Comparison of ENCODE assay signal across 8 cellular contexts in genomic region chr2:111905990-111906735, GRCh38. TPM values are rescaled to one million over a fixed set of nuclear protein-coding genes. Genes with fewer than 3 reads are reported as not detected.
A peak's percentile ranks its signal among the peaks of the same experiment; 100 is the strongest.
DNase-seq lines count a peak whose midpoint lies in the region; ATAC-seq and TF ChIP-seq lines count a peak whose summit lies in the region.

No MANE protein-coding gene starts in this region.

- dilution Hi-C loops in mammary epithelial cell (cut with HindIII; ENCODE audit: low sequenced_read_pairs): no loop called here

- BruUV-seq in mammary epithelial cell (replicated peaks; lab: Mats Ljungman, UMichigan): no TSS peak

- no peak overlapping the region; the same call in 1 of the 2 replicates for H3K4me3 ChIP-seq in DOHH2 (ENCODE audit: low read length)
- H3K4me3 ChIP-seq in mammary epithelial cell (replicated peaks in 1 of 3; ENCODE audit: insufficient read depth in 1 of 3, low read depth in 2 of 3, low read length in 3 of 3): no peak overlapping the region
- no peak overlapping the region for H3K4me3 ChIP-seq in mucosa of rectum (ENCODE audit: low read length in 2 of 2)

- no peaks in the 10 kb centered on the region for H3K9me2 ChIP-seq in DOHH2 (replicated peaks; ENCODE audit: control insufficient read depth, low read length)

- H3K79me2 ChIP-seq in DOHH2 (ENCODE audit: control insufficient read depth, low read length): no peaks in the 10 kb centered on the region
- H3K79me2 ChIP-seq in mammary epithelial cell (ENCODE audit: insufficient read depth, low read length): no peaks in the 10 kb centered on the region

- no peaks in the 10 kb centered on the region for H3F3A ChIP-seq in DOHH2 (ENCODE audit: control insufficient read depth, insufficient read depth)

- H3K27ac ChIP-seq in DOHH2 (ENCODE audit: low read depth, low read length): no peak overlapping the region
- no peak overlapping the region for H3K27ac ChIP-seq in mammary epithelial cell (ENCODE audit: insufficient read depth, low read depth, low read length)
- peak overlapping the region; percentile 26 to 64 for H3K27ac ChIP-seq in mucosa of rectum (ENCODE audit: low read depth in 2 of 2, low read length in 2 of 2)

- H3K4me2 ChIP-seq in DOHH2 (ENCODE audit: low read length) (peak overlapping the region; percentile 32), mammary epithelial cell (ENCODE audit: insufficient read depth, low read depth, low read length) (no peak overlapping the region)

- CTCF ChIA-PET in mammary epithelial cell (lab: Charles Lee; ENCODE audit: low non-redundant PET): no interaction called here

- WGBS in mammary epithelial cell (ENCODE audit: low coverage, missing lambda C conversion rate): 3% methylated on average over 4 of the region's 4 CpGs

- DNase-seq in mammary epithelial cell: peak; percentile 25
- DNase-seq in GM20000 (ENCODE audit: low spot score): no peak
- no peak for DNase-seq in AG08395 (ENCODE audit: low spot score)
- DNase-seq in NCI-H345 (lab: John Stamatoyannopoulos, UW): no peak

- H3K27me3 ChIP-seq in DOHH2 (ENCODE audit: control insufficient read depth, low read length) (peaks cover 3% of the 10 kb centered on the region; the same call in 1 of the 2 replicates), mammary epithelial cell (ENCODE audit: insufficient read depth, low read length) (peaks cover 10% of the 10 kb centered on the region), mucosa of rectum (ENCODE audit: control insufficient read depth in 2 of 2, insufficient read depth in 2 of 2, low read length in 2 of 2) (no peaks in the 10 kb centered on the region)

- H2AFZ ChIP-seq in mammary epithelial cell (ENCODE audit: low read depth, low read length): no peak overlapping the region

- H3K4me1 ChIP-seq in DOHH2 (ENCODE audit: control insufficient read depth, low read length) (peaks cover 13% of the 10 kb centered on the region), mammary epithelial cell (ENCODE audit: insufficient read depth, low read length) (peaks cover 7% of the 10 kb centered on the region), mucosa of rectum (ENCODE audit: control insufficient read depth in 2 of 2, insufficient read depth in 2 of 2, low read length in 2 of 2) (peaks cover 4 to 5% of the 10 kb centered on the region in 2 donors)

- no peaks in the 10 kb centered on the region for H4K20me1 ChIP-seq in DOHH2 (ENCODE audit: control insufficient read depth, insufficient read depth, low read depth, low read length)
- no peaks in the 10 kb centered on the region for H4K20me1 ChIP-seq in mammary epithelial cell (ENCODE audit: insufficient read depth, low read length)

- H3K9me3 ChIP-seq in DOHH2 (ENCODE audit: control insufficient read depth, insufficient read depth, low read length) (no peaks in the 10 kb centered on the region), mammary epithelial cell (replicated peaks; ENCODE audit: insufficient read depth, low read length) (no peaks in the 10 kb centered on the region), mucosa of rectum (ENCODE audit: control insufficient read depth in 2 of 2, low read length in 2 of 2) (no peaks in the 10 kb centered on the region)

- TF ChIP-seq CTCF in DOHH2 (IDR thresholded peaks at IDR 0.05; ENCODE audit: low read depth, low read length, poor library complexity, severe bottlenecking) (no peak), mammary epithelial cell (conservative IDR thresholded peaks at IDR 0.05 in 1 of 2, IDR thresholded peaks at IDR 0.05 in 1 of 2; ENCODE audit: extremely low read depth in 1 of 2, insufficient read depth in 1 of 2, low read depth in 1 of 2, low read length in 2 of 2) (no peak), GM20000 (IDR thresholded peaks at IDR 0.05; ENCODE audit: extremely low read depth, missing control alignments) (no peak)

- peak; percentile 60 for ATAC-seq in HG03159 (IDR thresholded peaks at IDR 0.05; ENCODE audit: unreplicated experiment)
- no peak for ATAC-seq in GM21526 (IDR thresholded peaks at IDR 0.05; ENCODE audit: low FRiP score, unreplicated experiment)

- H3K36me3 ChIP-seq in DOHH2 (ENCODE audit: control insufficient read depth, low read length) (no peaks in the 10 kb centered on the region), mammary epithelial cell (ENCODE audit: insufficient read depth, low read length) (no peaks in the 10 kb centered on the region), mucosa of rectum (ENCODE audit: control insufficient read depth in 2 of 2, insufficient read depth in 2 of 2, low read length in 2 of 2) (no peaks in the 10 kb centered on the region)

- H3K9ac ChIP-seq in mammary epithelial cell (ENCODE audit: insufficient read depth, low read length) (no peak overlapping the region), mucosa of rectum (ENCODE audit: low read depth in 1 of 2, low read length in 2 of 2) (no peak overlapping the region)

- intact Hi-C loops in mammary epithelial cell (cut with micrococcal nuclease): no loop called here

- in situ Hi-C loops in mammary epithelial cell (cut with MboI; ENCODE audit: low sequenced_read_pairs in 2 of 2): no loop called here

RNA-seq across cellular contexts. Expression of gene MERTK, which starts 7.8 kb away (rescaled TPM):
- total RNA-seq in mammary epithelial cell: under 1 TPM; under 0.01 to 0.19 TPM
- 0.05 TPM for polyA plus RNA-seq in mammary epithelial cell
- not detected for polyA minus RNA-seq in mammary epithelial cell

RNA-seq across cellular contexts. Expression of gene ANAPC1, which starts 22.2 kb away (rescaled TPM):
- total RNA-seq in mammary epithelial cell: 10 to 100 TPM; 50.3 to 65.3 TPM
- 29.2 TPM for polyA plus RNA-seq in mammary epithelial cell
- 72.6 TPM for polyA minus RNA-seq in mammary epithelial cell

Comparison
In these comparisons a context has a peak if more than half of its experiments do, and no peak if none do; other contexts are left out.
1. H3K27ac ChIP-seq: peak in mucosa of rectum (2 of 2); none in DOHH2 (single experiment) and mammary epithelial cell (single experiment).